ENCODE assay signal across 18 cellular contexts in the genomic region with DNA sequence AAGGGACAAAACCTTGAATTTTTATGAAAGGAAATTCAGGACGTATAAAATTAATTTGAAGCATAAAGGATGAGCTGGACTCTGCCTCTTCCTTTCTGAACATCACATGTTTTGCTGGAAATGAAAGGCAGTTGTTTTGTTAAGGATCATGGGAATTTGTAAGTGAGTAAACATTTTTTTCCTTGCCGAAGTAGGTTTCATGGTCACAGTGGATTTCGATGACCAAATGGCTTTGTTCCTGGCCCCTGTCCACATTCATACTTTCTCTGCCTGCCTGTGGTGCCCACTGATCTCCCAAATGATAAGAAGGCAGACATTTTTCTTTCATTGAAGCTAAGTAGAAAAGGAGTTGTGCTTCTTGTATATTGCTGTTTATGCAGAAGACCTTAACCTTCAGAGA.
DNase-seq lines count a peak whose midpoint lies in the region; ATAC-seq and TF ChIP-seq lines count a peak whose summit lies in the region.
"Had no signal": no experiment of that assay in that cellular context is flagged by ENCODE, and none has a peak within 500 bp of the region (broad histone marks: within the 10 kb centered on the region; RNA-seq: fewer than 3 reads in every experiment).

No MANE protein-coding gene starts in this region.

- TF ChIP-seq CTCF in natural killer cell (IDR thresholded peaks at IDR 0.05) (no peak), ascending aorta (IDR thresholded peaks at IDR 0.05) (no peak), mesothelial cell of epicardium (IDR thresholded peaks at IDR 0.05; ENCODE audit: unreplicated experiment) (no peak), vagina (IDR thresholded peaks at IDR 0.05) (no peak)

- no peaks in the 10 kb centered on the region for H3K27me3 ChIP-seq in ascending aorta
- no peaks in the 10 kb centered on the region for H3K27me3 ChIP-seq in vagina
- H3K27me3 ChIP-seq: ovary, transverse colon had no signal

- no peak overlapping the region for H3K4me3 Mint-ChIP-seq in natural killer cell treated with Interleukin-12 subunit alpha and Interleukin-12 subunit beta and Interleukin-15 and Interleukin-18, amount 100 ng/mL, for 72 hours
- H3K4me3 Mint-ChIP-seq in natural killer cell (no peak overlapping the region), mesothelial cell of epicardium (no peak overlapping the region)
- H3K4me3 Mint-ChIP-seq: activated CD4-positive, alpha-beta T cell treated with anti-CD3 and anti-CD28 coated beads, Interleukin-2, amount 10 ng/mL, durations not matched to agents 7 days and 5 days; T-helper 2 cell treated with Interferon-gamma antibody and Interleukin-4, amounts not matched to agents 5 μg/mL and 100 μg/mL, for 36 hours had no signal

- H3K36me3 ChIP-seq in ascending aorta = peaks cover 0 to 4% of the 10 kb centered on the region in 2 donors
- no peaks in the 10 kb centered on the region for H3K36me3 ChIP-seq in vagina
- H3K36me3 ChIP-seq: ovary, transverse colon had no signal

- no peak overlapping the region for H3K4me3 ChIP-seq in ascending aorta
- H3K4me3 ChIP-seq in vagina = no peak overlapping the region
- H3K4me3 ChIP-seq: ovary, transverse colon had no signal

- DNase-seq in natural killer cell treated with Interleukin-12 subunit alpha and Interleukin-12 subunit beta and Interleukin-15 and Interleukin-18, amount 100 ng/mL, for 72 hours (ENCODE audit: low spot score) = no peak
- DNase-seq in natural killer cell (no peak), ascending aorta (ENCODE audit: low spot score in 2 of 2) (no peak), mesothelial cell of epicardium (ENCODE audit: low spot score in 2 of 2, unreplicated experiment in 2 of 2) (no peak), vagina (ENCODE audit: extremely low spot score in 2 of 2) (no peak), SKM-1 (lab: John Stamatoyannopoulos, UW; ENCODE audit: unreplicated experiment) (no peak), T-helper 1 cell (no peak), NK-92 (lab: John Stamatoyannopoulos, UW; ENCODE audit: unreplicated experiment) (no peak)
- DNase-seq: activated CD4-positive, alpha-beta T cell treated with anti-CD3 and anti-CD28 coated beads, Interleukin-2, amount 10 ng/mL, durations not matched to agents 7 days and 5 days; activated effector memory CD4-positive, alpha-beta T cell treated with anti-CD3 and anti-CD28 coated beads, Interleukin-2, amount 50 U/mL, for 16 hours; cerebellar nuclear complex; mesendoderm; NCI-H187 treated with DMSO at 0.1 percent for 48 hours; NCI-H526 treated with DMSO at 0.1 percent for 48 hours; ovary; transverse colon had no signal

- ATAC-seq in natural killer cell treated with Interleukin-12 subunit alpha and Interleukin-12 subunit beta and Interleukin-15 and Interleukin-18, amount 100 ng/mL, for 72 hours = no peak
- no peak for ATAC-seq in natural killer cell

- peaks cover 7 to 62% of the 10 kb centered on the region in 2 donors for H3K4me1 ChIP-seq in ascending aorta
- peaks cover 57% of the 10 kb centered on the region for H3K4me1 ChIP-seq in vagina

- peaks cover 46 to 68% of the 10 kb centered on the region in 2 donors for H3K4me1 Mint-ChIP-seq in natural killer cell treated with Interleukin-12 subunit alpha and Interleukin-12 subunit beta and Interleukin-15 and Interleukin-18, amount 100 ng/mL, for 72 hours (ENCODE audit: low read depth in 2 of 2)
- H3K4me1 Mint-ChIP-seq in natural killer cell = peaks cover 56 to 64% of the 10 kb centered on the region in 2 donors
- H3K4me1 Mint-ChIP-seq in mesothelial cell of epicardium = peaks cover 18% of the 10 kb centered on the region

- H3K9me3 ChIP-seq in ascending aorta = no peaks in the 10 kb centered on the region
- no peaks in the 10 kb centered on the region for H3K9me3 ChIP-seq in vagina
- H3K9me3 ChIP-seq: ovary, transverse colon had no signal

- peak overlapping the region; percentile 19 to 88 for H3K27ac Mint-ChIP-seq in natural killer cell treated with Interleukin-12 subunit alpha and Interleukin-12 subunit beta and Interleukin-15 and Interleukin-18, amount 100 ng/mL, for 72 hours
- H3K27ac Mint-ChIP-seq in natural killer cell = no peak overlapping the region
- H3K27ac Mint-ChIP-seq in mesothelial cell of epicardium = peak overlapping the region; percentile 4
- H3K27ac Mint-ChIP-seq: T-helper 2 cell treated with Interferon-gamma antibody and Interleukin-4, amounts not matched to agents 5 μg/mL and 100 μg/mL, for 36 hours had no signal

- TF ChIP-seq POLR2A in vagina (IDR thresholded peaks at IDR 0.05) = no peak

- peaks cover 26% of the 10 kb centered on the region for H3K36me3 Mint-ChIP-seq in natural killer cell treated with Interleukin-12 subunit alpha and Interleukin-12 subunit beta and Interleukin-15 and Interleukin-18, amount 100 ng/mL, for 72 hours
- no peaks in the 10 kb centered on the region for H3K36me3 Mint-ChIP-seq in natural killer cell
- peaks cover 25% of the 10 kb centered on the region for H3K36me3 Mint-ChIP-seq in mesothelial cell of epicardium

- H3K9me3 Mint-ChIP-seq in natural killer cell treated with Interleukin-12 subunit alpha and Interleukin-12 subunit beta and Interleukin-15 and Interleukin-18, amount 100 ng/mL, for 72 hours = no peaks in the 10 kb centered on the region
- H3K9me3 Mint-ChIP-seq in natural killer cell (no peaks in the 10 kb centered on the region), mesothelial cell of epicardium (no peaks in the 10 kb centered on the region)
- H3K9me3 Mint-ChIP-seq: T-helper 2 cell treated with Interferon-gamma antibody and Interleukin-4, amounts not matched to agents 5 μg/mL and 100 μg/mL, for 36 hours had no signal

- H3K27ac ChIP-seq in ascending aorta (peak overlapping the region; percentile 75 to 77), vagina (peak overlapping the region; percentile 71)
- H3K27ac ChIP-seq: ovary, RWPE1 had no signal

- intact Hi-C loops in natural killer cell (cut with micrococcal nuclease) (no loop called here), ascending aorta (cut with DNase I) (loop anchor here (1.0 kb wide), 2 partner anchors 11 to 31 kb away; no protein-coding TSS in a partner anchor), vagina (cut with DNase I) (no loop called here)

- H3K27me3 Mint-ChIP-seq in natural killer cell treated with Interleukin-12 subunit alpha and Interleukin-12 subunit beta and Interleukin-15 and Interleukin-18, amount 100 ng/mL, for 72 hours = no peaks in the 10 kb centered on the region
- H3K27me3 Mint-ChIP-seq in natural killer cell (ENCODE audit: low read depth in 2 of 2) (no peaks in the 10 kb centered on the region), mesothelial cell of epicardium (ENCODE audit: low read depth) (no peaks in the 10 kb centered on the region)
- H3K27me3 Mint-ChIP-seq: activated CD4-positive, alpha-beta T cell treated with anti-CD3 and anti-CD28 coated beads, Interleukin-2, amount 10 ng/mL, durations not matched to agents 7 days and 5 days had no signal

Comparison
In these comparisons a context has a peak if more than half of its experiments do, and no peak if none do; other contexts are left out.
1. H3K27ac Mint-ChIP-seq: peak in natural killer cell treated with Interleukin-12 subunit alpha and Interleukin-12 subunit beta and Interleukin-15 and Interleukin-18, amount 100 ng/mL, for 72 hours (2 of 2) and mesothelial cell of epicardium (single experiment); none in natural killer cell (0 of 2).